26 cellular contexts compared by ENCODE assay signal in genomic region chr1:19006000-19006399, GRCh38. TPM values are rescaled to one million over a fixed set of nuclear protein-coding genes. Genes with fewer than 3 reads are reported as not detected.
DNase-seq lines count a peak whose midpoint lies in the region; ATAC-seq and TF ChIP-seq lines count a peak whose summit lies in the region.
"Had no signal": no experiment of that assay in that cellular context is flagged by ENCODE, and none has a peak within 500 bp of the region (broad histone marks: within the 10 kb centered on the region; RNA-seq: fewer than 3 reads in every experiment).

No MANE protein-coding gene starts in this region.

- H3K4me3 Mint-ChIP-seq in progenitor cell of endocrine pancreas (ENCODE audit: low read depth): peak overlapping the region; percentile 27
- H3K4me3 Mint-ChIP-seq: activated CD4-positive, alpha-beta T cell treated with anti-CD3 and anti-CD28 coated beads, Interleukin-2, amount 10 ng/mL, durations not matched to agents 7 days and 5 days; activated CD8-positive, alpha-beta memory T cell treated with anti-CD3 and anti-CD28 coated beads, Interleukin-2, amount 10 ng/mL, durations not matched to agents 7 days and 5 days; CD4-positive, alpha-beta memory T cell; memory B cell; naive thymus-derived CD4-positive, alpha-beta T cell; stimulated activated naive CD8-positive, alpha-beta T cell treated with anti-CD3 and anti-CD28 coated beads, Interleukin-15, Interleukin-2, amounts not matched to agents 100 ng/mL and 50 ng/mL, for 24 hours; T-helper 2 cell treated with Interferon-gamma antibody and Interleukin-4, amounts not matched to agents 5 μg/mL and 100 μg/mL, for 36 hours had no signal

- no peak for ATAC-seq in omental fat pad (ENCODE audit: low FRiP score)
- no peak for ATAC-seq in HG02938 (IDR thresholded peaks at IDR 0.05; ENCODE audit: unreplicated experiment)
- ATAC-seq: activated CD8-positive, alpha-beta memory T cell treated with anti-CD3 and anti-CD28 coated beads, Interleukin-2, amount 10 ng/mL, durations not matched to agents 7 days and 5 days; naive thymus-derived CD4-positive, alpha-beta T cell; right cardiac atrium; SK-N-SH treated with all-trans-retinoic acid at 6 μM for 48 hours had no signal

- TF ChIP-seq CTCF in progenitor cell of endocrine pancreas (IDR thresholded peaks at IDR 0.05; ENCODE audit: unreplicated experiment): no peak
- TF ChIP-seq CTCF in omental fat pad (IDR thresholded peaks at IDR 0.05): no peak

- H3K4me1 Mint-ChIP-seq in progenitor cell of endocrine pancreas (ENCODE audit: low read depth): peaks cover 49% of the 10 kb centered on the region

- peak overlapping the region; percentile 77 for H3K27ac Mint-ChIP-seq in progenitor cell of endocrine pancreas
- H3K27ac Mint-ChIP-seq: activated CD4-positive, alpha-beta T cell treated with anti-CD3 and anti-CD28 coated beads, Interleukin-2, amount 10 ng/mL, durations not matched to agents 7 days and 5 days; activated CD8-positive, alpha-beta memory T cell treated with anti-CD3 and anti-CD28 coated beads, Interleukin-2, amount 10 ng/mL, durations not matched to agents 7 days and 5 days; activated T-helper 2 cell treated with anti-CD3 and anti-CD28 coated beads, Interferon-gamma antibody, Interleukin-2, Interleukin-4, amounts not matched to agents 10 μg/mL and 5 μg/mL and 100 μg/mL, durations not matched to agents 14 hours and 24 hours and 36 hours; CD4-positive, alpha-beta memory T cell; memory B cell; naive thymus-derived CD4-positive, alpha-beta T cell; stimulated activated naive CD8-positive, alpha-beta T cell treated with anti-CD3 and anti-CD28 coated beads, Interleukin-15, Interleukin-2, amounts not matched to agents 100 ng/mL and 50 ng/mL, for 24 hours; T-helper 2 cell treated with Interferon-gamma antibody and Interleukin-4, amounts not matched to agents 5 μg/mL and 100 μg/mL, for 36 hours had no signal

- no peaks in the 10 kb centered on the region for H3K27me3 Mint-ChIP-seq in progenitor cell of endocrine pancreas

- H3K9me3 Mint-ChIP-seq in progenitor cell of endocrine pancreas (ENCODE audit: low read depth): peaks cover 19% of the 10 kb centered on the region

- peaks cover 8% of the 10 kb centered on the region for H3K36me3 Mint-ChIP-seq in progenitor cell of endocrine pancreas (ENCODE audit: insufficient read depth)

- DNase-seq in activated CD8-positive, alpha-beta memory T cell treated with anti-CD3 and anti-CD28 coated beads, Interleukin-2, amount 50 U/mL, for 48 hours: peak; percentile 51
- DNase-seq in activated CD8-positive, alpha-beta memory T cell treated with anti-CD3 and anti-CD28 coated beads, Interleukin-2, amount 50 U/mL, for 4 hours: no peak
- DNase-seq in SW480 (ENCODE audit: low spot score) (peak; percentile 26), iPS-NIHi7 (ENCODE audit: extremely low spot score) (peak; percentile 67), progenitor cell of endocrine pancreas (ENCODE audit: low spot score, unreplicated experiment) (no peak), omental fat pad (ENCODE audit: low spot score) (no peak)
- DNase-seq in central memory CD4-positive, alpha-beta T cell: no peak
- DNase-seq: activated CD4-positive, alpha-beta T cell treated with anti-CD3 and anti-CD28 coated beads, Interleukin-2, amount 10 ng/mL, durations not matched to agents 7 days and 5 days; activated CD8-positive, alpha-beta memory T cell treated with anti-CD3 and anti-CD28 coated beads, Interleukin-2, amount 10 ng/mL, durations not matched to agents 7 days and 5 days; CD4-positive, alpha-beta memory T cell; DMS153; effector CD4-positive, alpha-beta T cell; head of caudate nucleus; KBM-7; naive thymus-derived CD4-positive, alpha-beta T cell; NCI-H146; NCI-H774; right cardiac atrium; tibial artery; WERI-Rb-1 had no signal

RNA-seq across cellular contexts. Expression of gene IFFO2, which starts 49.5 kb away (rescaled TPM):
- total RNA-seq in progenitor cell of endocrine pancreas (21.0 and 24.4 TPM in 2 replicates), omental fat pad (10 to 100 TPM in 1 of 4 donors, 1 to 10 TPM in 3; 2.3 to 12.9 (median 7.7) TPM)

Comparison
In these comparisons a context has a peak if more than half of its experiments do, and no peak if none do; other contexts are left out.
1. DNase-seq: peak in activated CD8-positive, alpha-beta memory T cell treated with anti-CD3 and anti-CD28 coated beads, Interleukin-2, amount 50 U/mL, for 48 hours (single experiment), SW480 (single experiment) and iPS-NIHi7 (single experiment); none in activated CD8-positive, alpha-beta memory T cell treated with anti-CD3 and anti-CD28 coated beads, Interleukin-2, amount 50 U/mL, for 4 hours (single experiment), progenitor cell of endocrine pancreas (single experiment), omental fat pad (single experiment) and central memory CD4-positive, alpha-beta T cell (single experiment).